Comparison of ENCODE assay signal across 6 cellular contexts in the genomic region with DNA sequence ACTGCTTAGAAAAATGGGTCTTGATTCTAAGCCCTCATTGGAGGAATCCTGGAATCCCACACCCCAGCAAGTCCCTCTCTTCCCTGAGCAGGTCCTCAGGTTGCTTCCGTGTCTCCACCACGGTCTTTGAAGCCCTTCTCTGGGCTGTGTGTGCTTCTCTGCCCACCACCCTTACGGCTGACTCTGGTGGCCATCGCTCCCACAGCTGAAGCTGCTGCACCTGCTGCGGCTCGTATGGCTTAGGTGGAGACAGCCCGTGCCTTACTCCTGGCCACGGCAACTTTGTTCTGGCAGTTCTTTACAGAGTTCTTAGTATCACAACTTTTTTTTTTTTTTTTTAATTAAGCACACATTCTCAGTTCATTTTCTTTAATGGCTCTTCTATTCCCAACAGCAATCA.
"Had no signal": no experiment of that assay in that cellular context is flagged by ENCODE, and none has a peak within 500 bp of the region (broad histone marks: within the 10 kb centered on the region; RNA-seq: fewer than 3 reads in every experiment).

No MANE protein-coding gene starts in this region.

- DNase-seq: H9, HCEC 1CT had no signal

- H3K27ac Mint-ChIP-seq: GM23338, H9, IgD-negative memory B cell had no signal

- H3K27ac ChIP-seq: HL-60 had no signal

- H3K4me2 ChIP-seq: GM23338 had no signal

- H2AFZ ChIP-seq: GM23338 had no signal

- H3K4me1 Mint-ChIP-seq: GM23338, H9, IgD-negative memory B cell had no signal

- H3K4me3 ChIP-seq: GM23338 had no signal

- H3K9me3 Mint-ChIP-seq: GM23338, IgD-negative memory B cell had no signal

- ATAC-seq: GM23338, HepG2 had no signal

- H3K4me3 Mint-ChIP-seq: GM23338, H9, IgD-negative memory B cell had no signal
